Comparison of ENCODE assay signal across 1 cellular context in the genomic region with DNA sequence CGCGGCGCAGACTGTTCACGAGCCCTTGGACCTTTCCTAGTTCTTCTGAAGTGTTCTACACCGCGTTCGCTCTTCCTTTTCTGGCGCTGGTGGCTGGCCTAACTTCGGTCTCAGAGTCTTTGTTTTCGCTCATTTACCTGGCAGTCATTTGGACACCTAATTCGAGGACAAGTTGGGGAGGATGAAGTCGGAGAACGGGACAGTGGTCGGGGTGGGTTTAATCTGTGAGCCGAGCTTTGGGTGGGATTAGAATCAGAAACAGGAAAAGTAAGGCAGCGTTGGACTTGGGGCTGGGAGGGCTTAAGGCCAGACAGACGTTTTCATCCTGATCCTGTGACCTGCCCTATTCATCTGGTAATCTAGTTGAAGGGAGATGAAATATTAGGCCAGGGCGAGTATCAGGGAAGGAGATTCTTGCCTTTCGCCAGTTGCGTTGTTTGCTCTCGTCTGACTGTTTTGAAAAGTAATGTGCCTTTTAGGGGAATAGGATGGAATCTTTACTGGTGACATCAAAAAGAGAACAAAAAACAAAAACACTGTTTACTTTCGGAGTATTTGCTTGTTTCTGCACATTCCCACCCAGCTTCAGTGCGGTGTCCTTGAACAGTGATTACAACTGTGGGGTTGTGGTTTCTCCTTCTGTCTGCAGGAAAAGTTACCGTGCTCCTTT.
TF ChIP-seq lines count a peak whose summit lies in the region.

No MANE protein-coding gene starts in this region.

TF ChIP-seq in liver, 16 proteins besides CTCF, POLR2A, EP300 and RAD21 (continued from another document):
- TF ChIP-seq, protein P1, sequence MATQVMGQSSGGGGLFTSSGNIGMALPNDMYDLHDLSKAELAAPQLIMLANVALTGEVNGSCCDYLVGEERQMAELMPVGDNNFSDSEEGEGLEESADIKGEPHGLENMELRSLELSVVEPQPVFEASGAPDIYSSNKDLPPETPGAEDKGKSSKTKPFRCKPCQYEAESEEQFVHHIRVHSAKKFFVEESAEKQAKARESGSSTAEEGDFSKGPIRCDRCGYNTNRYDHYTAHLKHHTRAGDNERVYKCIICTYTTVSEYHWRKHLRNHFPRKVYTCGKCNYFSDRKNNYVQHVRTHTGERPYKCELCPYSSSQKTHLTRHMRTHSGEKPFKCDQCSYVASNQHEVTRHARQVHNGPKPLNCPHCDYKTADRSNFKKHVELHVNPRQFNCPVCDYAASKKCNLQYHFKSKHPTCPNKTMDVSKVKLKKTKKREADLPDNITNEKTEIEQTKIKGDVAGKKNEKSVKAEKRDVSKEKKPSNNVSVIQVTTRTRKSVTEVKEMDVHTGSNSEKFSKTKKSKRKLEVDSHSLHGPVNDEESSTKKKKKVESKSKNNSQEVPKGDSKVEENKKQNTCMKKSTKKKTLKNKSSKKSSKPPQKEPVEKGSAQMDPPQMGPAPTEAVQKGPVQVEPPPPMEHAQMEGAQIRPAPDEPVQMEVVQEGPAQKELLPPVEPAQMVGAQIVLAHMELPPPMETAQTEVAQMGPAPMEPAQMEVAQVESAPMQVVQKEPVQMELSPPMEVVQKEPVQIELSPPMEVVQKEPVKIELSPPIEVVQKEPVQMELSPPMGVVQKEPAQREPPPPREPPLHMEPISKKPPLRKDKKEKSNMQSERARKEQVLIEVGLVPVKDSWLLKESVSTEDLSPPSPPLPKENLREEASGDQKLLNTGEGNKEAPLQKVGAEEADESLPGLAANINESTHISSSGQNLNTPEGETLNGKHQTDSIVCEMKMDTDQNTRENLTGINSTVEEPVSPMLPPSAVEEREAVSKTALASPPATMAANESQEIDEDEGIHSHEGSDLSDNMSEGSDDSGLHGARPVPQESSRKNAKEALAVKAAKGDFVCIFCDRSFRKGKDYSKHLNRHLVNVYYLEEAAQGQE (IDR thresholded peaks at IDR 0.05): peak; percentile 69
